In genomic region chr4:114378306-114378903, GRCh38 we compare ENCODE assay signal across 12 cellular contexts.
DNase-seq lines count a peak whose midpoint lies in the region; ATAC-seq, FAIRE-seq and TF ChIP-seq lines count a peak whose summit lies in the region.
"Had no signal": no experiment of that assay in that cellular context is flagged by ENCODE, and none has a peak within 500 bp of the region (broad histone marks: within the 10 kb centered on the region; RNA-seq: fewer than 3 reads in every experiment).

No MANE protein-coding gene starts in this region.

- FAIRE-seq in pancreas (lab: Jason Lieb, UNC) = peak; percentile 88
- FAIRE-seq: A204.1, colon had no signal

- ATAC-seq in pancreas (peak in 3 of 4 donors; percentile 51 to 73 (median 61)), HG03565 (IDR thresholded peaks at IDR 0.05; ENCODE audit: unreplicated experiment) (no peak)

- no peak overlapping the region for H3K4me3 Mint-ChIP-seq in endodermal cell
- H3K4me3 Mint-ChIP-seq: activated CD4-positive, alpha-beta memory T cell treated with anti-CD3 and anti-CD28 coated beads for 36 hours had no signal

- H3K27ac Mint-ChIP-seq in endodermal cell = no peak overlapping the region
- H3K27ac Mint-ChIP-seq: activated CD4-positive, alpha-beta memory T cell treated with anti-CD3 and anti-CD28 coated beads for 36 hours had no signal

- DNase-seq in DMS 273 (lab: John Stamatoyannopoulos, UW; ENCODE audit: unreplicated experiment) (peak; percentile 26), DMS 273 treated with DMSO at 0.1 percent for 48 hours (lab: John Stamatoyannopoulos, UW) (no peak), NCI-H748 (lab: John Stamatoyannopoulos, UW; ENCODE audit: unreplicated experiment) (peak; percentile 39), endodermal cell (no peak), pancreas (no peak), testis (no peak)
- DNase-seq in activated CD4-positive, alpha-beta T cell treated with anti-CD3 and anti-CD28 coated beads for 4 hours = no peak
- DNase-seq: activated CD4-positive, alpha-beta memory T cell treated with anti-CD3 and anti-CD28 coated beads for 36 hours; NCI-H524 had no signal

- H3K36me3 Mint-ChIP-seq in endodermal cell (ENCODE audit: low read depth) = no peaks in the 10 kb centered on the region
- H3K36me3 Mint-ChIP-seq: activated CD4-positive, alpha-beta memory T cell treated with anti-CD3 and anti-CD28 coated beads for 36 hours had no signal

- no peak for TF ChIP-seq POLR2A in testis (IDR thresholded peaks at IDR 0.05)

- H3K4me3 ChIP-seq in endodermal cell (ENCODE audit: low read length) = no peak overlapping the region
- no peak overlapping the region for H3K4me3 ChIP-seq in pancreas
- H3K4me3 ChIP-seq in testis = no peak overlapping the region

- H3K27me3 Mint-ChIP-seq in endodermal cell (ENCODE audit: insufficient read depth) = no peaks in the 10 kb centered on the region

- H3K9ac ChIP-seq in endodermal cell (ENCODE audit: extremely low read depth, low read length, poor library complexity, severe bottlenecking) = no peak overlapping the region

- no peaks in the 10 kb centered on the region for H3K36me3 ChIP-seq in endodermal cell (ENCODE audit: control insufficient read depth, insufficient read depth, low read length)
- H3K36me3 ChIP-seq in pancreas = no peaks in the 10 kb centered on the region
- H3K36me3 ChIP-seq in testis (ENCODE audit: low read depth, missing control alignments) = no peaks in the 10 kb centered on the region

- H3K9me3 Mint-ChIP-seq in endodermal cell = no peaks in the 10 kb centered on the region
- H3K9me3 Mint-ChIP-seq: activated CD4-positive, alpha-beta memory T cell treated with anti-CD3 and anti-CD28 coated beads for 36 hours had no signal

- H3K27me3 ChIP-seq in endodermal cell (ENCODE audit: control insufficient read depth, insufficient read depth, low read length, poor library complexity, severe bottlenecking) (no peaks in the 10 kb centered on the region), pancreas (no peaks in the 10 kb centered on the region), testis (no peaks in the 10 kb centered on the region)

- H3K4me1 Mint-ChIP-seq in endodermal cell = peaks cover 2% of the 10 kb centered on the region

- peak; percentile 61 for TF ChIP-seq CTCF in endodermal cell (conservative IDR thresholded peaks at IDR 0.05)
- peak in 1 of 4 donors; percentile 14 for TF ChIP-seq CTCF in pancreas (IDR thresholded peaks at IDR 0.05)
- TF ChIP-seq CTCF in testis (IDR thresholded peaks at IDR 0.05) = no peak

- H3K9me3 ChIP-seq in endodermal cell (ENCODE audit: control insufficient read depth, low read length) (no peaks in the 10 kb centered on the region), pancreas (no peaks in the 10 kb centered on the region), testis (no peaks in the 10 kb centered on the region)

- intact Hi-C loops in pancreas (cut with DNase I) (no loop called here), testis (cut with DNase I; ENCODE audit: low total_unique reads) (no loop called here)

- H3K27ac ChIP-seq in endodermal cell (ENCODE audit: low read depth, low read length) (no peak overlapping the region), pancreas (no peak overlapping the region), testis (no peak overlapping the region)

- WGBS in endodermal cell (ENCODE audit: insufficient coverage in 1 of 2, insufficient read length in 1 of 2), 2 experiments = 75% methylated on average over 4 of the region's 4 CpGs; no CpG with 5 or more reads in 1 of the 2 experiments
- 40 to 46% methylated on average over 4 of the region's 4 CpGs for WGBS in pancreas, 2 donors
- 65 to 67% methylated on average over 4 of the region's 4 CpGs for WGBS in testis, 2 donors

- H3K4me1 ChIP-seq in endodermal cell (ENCODE audit: control insufficient read depth, insufficient read depth, low read length) (no peaks in the 10 kb centered on the region), pancreas (no peaks in the 10 kb centered on the region), testis (no peaks in the 10 kb centered on the region)

Comparison
In these comparisons a context has a peak if more than half of its experiments do, and no peak if none do; other contexts are left out.
1. DNase-seq: peak in DMS 273 (single experiment) and NCI-H748 (single experiment); none in DMS 273 treated with DMSO at 0.1 percent for 48 hours (single experiment), endodermal cell (single experiment), pancreas (0 of 6), testis (single experiment) and activated CD4-positive, alpha-beta T cell treated with anti-CD3 and anti-CD28 coated beads for 4 hours (0 of 2).